In the genomic region with DNA sequence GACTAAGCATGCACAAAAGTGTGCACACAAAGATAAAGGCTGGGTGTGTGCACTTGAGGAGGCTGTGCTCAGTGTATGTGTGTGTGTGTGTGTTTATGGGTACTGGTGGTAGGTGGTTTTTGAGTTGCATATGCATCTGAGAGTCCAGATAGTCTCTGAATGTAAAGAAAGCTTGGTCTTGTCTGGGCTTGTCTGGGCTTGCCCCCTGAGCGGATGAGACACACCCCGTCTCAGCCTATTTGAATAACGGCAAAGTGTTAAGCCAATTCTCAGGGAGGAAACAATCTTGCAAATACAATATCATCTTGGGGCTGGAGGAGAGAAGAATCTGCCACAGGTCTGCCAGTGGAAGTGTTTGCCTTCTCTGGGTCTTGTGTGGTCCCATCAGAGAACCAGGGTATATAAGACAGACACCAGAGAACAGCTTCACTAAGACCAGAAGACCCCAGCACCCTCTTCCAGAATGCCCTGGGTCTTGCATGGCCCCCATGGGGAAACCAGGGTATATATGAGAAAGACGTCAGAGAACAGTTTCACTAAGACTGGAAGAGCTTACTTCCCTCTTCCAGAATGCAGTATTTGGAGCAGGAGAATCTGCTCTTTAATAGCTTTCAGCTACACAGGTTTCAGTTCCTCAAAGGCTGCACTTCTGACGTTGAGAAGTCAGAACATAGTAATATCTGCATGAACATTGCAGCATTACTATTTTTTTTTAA, we compare ENCODE assay signal across 8 cellular contexts. TPM values are rescaled to one million over a fixed set of nuclear protein-coding genes. Genes with fewer than 3 reads are reported as not detected.
A peak's percentile ranks its signal among the peaks of the same experiment; 100 is the strongest.
DNase-seq lines count a peak whose midpoint lies in the region; ATAC-seq and TF ChIP-seq lines count a peak whose summit lies in the region.

No MANE protein-coding gene starts in this region.

- peaks cover 2% of the 10 kb centered on the region for H3K4me1 Mint-ChIP-seq in activated naive CD8-positive, alpha-beta T cell treated with anti-CD3 and anti-CD28 coated beads, Interleukin-2, amount 10 ng/mL, durations not matched to agents 7 days and 5 days
- H3K4me1 Mint-ChIP-seq in activated naive CD8-positive, alpha-beta T cell treated with anti-CD3 and anti-CD28 coated beads, Interleukin-2, amount 50 U/mL, for 24 hours, result peaks cover 10% of the 10 kb centered on the region

- intact Hi-C loops in ovary (cut with DNase I), result no loop called here

- H3K4me3 ChIP-seq in NB4 (ENCODE audit: low read depth, low read length), result peak overlapping the region; percentile 32
- no peak overlapping the region for H3K4me3 ChIP-seq in gastroesophageal sphincter
- no peak overlapping the region for H3K4me3 ChIP-seq in ovary

- H3K9me3 Mint-ChIP-seq in activated naive CD8-positive, alpha-beta T cell treated with anti-CD3 and anti-CD28 coated beads, Interleukin-2, amount 10 ng/mL, durations not matched to agents 7 days and 5 days, result no peaks in the 10 kb centered on the region
- no peaks in the 10 kb centered on the region for H3K9me3 Mint-ChIP-seq in activated naive CD8-positive, alpha-beta T cell treated with anti-CD3 and anti-CD28 coated beads, Interleukin-2, amount 50 U/mL, for 24 hours

- peaks cover 4% of the 10 kb centered on the region for H3K27me3 Mint-ChIP-seq in activated naive CD8-positive, alpha-beta T cell treated with anti-CD3 and anti-CD28 coated beads, Interleukin-2, amount 10 ng/mL, durations not matched to agents 7 days and 5 days
- H3K27me3 Mint-ChIP-seq in activated naive CD8-positive, alpha-beta T cell treated with anti-CD3 and anti-CD28 coated beads, Interleukin-2, amount 50 U/mL, for 24 hours, result peaks cover 13% of the 10 kb centered on the region

- POLR2A ChIA-PET in activated naive CD8-positive, alpha-beta T cell treated with anti-CD3 and anti-CD28 coated beads, Interleukin-2, amount 10 ng/mL, durations not matched to agents 7 days and 5 days (lab: Charles Lee), result interaction anchor here (2.1 kb wide), 1 partner anchor 10 kb away, joined by 6 read pairs; no protein-coding TSS in a partner anchor

- TF ChIP-seq CTCF in NB4 (IDR thresholded peaks at IDR 0.05; ENCODE audit: low read depth, low read length) (no peak), gastroesophageal sphincter (IDR thresholded peaks at IDR 0.05) (no peak), omental fat pad (IDR thresholded peaks at IDR 0.05) (no peak), ovary (IDR thresholded peaks at IDR 0.05) (no peak)

- ATAC-seq in activated naive CD8-positive, alpha-beta T cell treated with anti-CD3 and anti-CD28 coated beads, Interleukin-2, amount 10 ng/mL, durations not matched to agents 7 days and 5 days (ENCODE audit: low read depth), result peak; percentile 89
- ATAC-seq in activated naive CD8-positive, alpha-beta T cell treated with anti-CD3 and anti-CD28 coated beads, Interleukin-2, amount 50 U/mL, for 24 hours, result no peak
- ATAC-seq in HG02763 (IDR thresholded peaks at IDR 0.05; ENCODE audit: unreplicated experiment) (peak; percentile 80), gastroesophageal sphincter (peak; percentile 50), omental fat pad (ENCODE audit: low FRiP score) (no peak)

- no peaks in the 10 kb centered on the region for H3K36me3 Mint-ChIP-seq in activated naive CD8-positive, alpha-beta T cell treated with anti-CD3 and anti-CD28 coated beads, Interleukin-2, amount 10 ng/mL, durations not matched to agents 7 days and 5 days
- H3K36me3 Mint-ChIP-seq in activated naive CD8-positive, alpha-beta T cell treated with anti-CD3 and anti-CD28 coated beads, Interleukin-2, amount 50 U/mL, for 24 hours (ENCODE audit: low read depth), result no peaks in the 10 kb centered on the region

- no peak overlapping the region for H3K27ac ChIP-seq in gastroesophageal sphincter
- H3K27ac ChIP-seq in ovary, result no peak overlapping the region

- no peaks in the 10 kb centered on the region for H3K9me3 ChIP-seq in gastroesophageal sphincter
- peaks cover 0 to 3% of the 10 kb centered on the region in 2 donors for H3K9me3 ChIP-seq in ovary

- H3K27me3 ChIP-seq in gastroesophageal sphincter, result peaks cover 12% of the 10 kb centered on the region
- no peaks in the 10 kb centered on the region for H3K27me3 ChIP-seq in ovary

- H3K27ac Mint-ChIP-seq in activated naive CD8-positive, alpha-beta T cell treated with anti-CD3 and anti-CD28 coated beads, Interleukin-2, amount 10 ng/mL, durations not matched to agents 7 days and 5 days, result no peak overlapping the region
- no peak overlapping the region for H3K27ac Mint-ChIP-seq in activated naive CD8-positive, alpha-beta T cell treated with anti-CD3 and anti-CD28 coated beads, Interleukin-2, amount 50 U/mL, for 24 hours

- 67 to 84% methylated on average over 4 to 5 of the region's 5 CpGs for whole genome bisulfite sequencing in gastroesophageal sphincter (ENCODE audit: low coverage in 1 of 2), 2 donors
- 80 to 86% (median 82%) methylated on average over 5 of the region's 5 CpGs for WGBS in ovary, 3 donors

- TF ChIP-seq EP300 in gastroesophageal sphincter (IDR thresholded peaks at IDR 0.05) (no peak), ovary (IDR thresholded peaks at IDR 0.05) (no peak)

- H3K4me3 Mint-ChIP-seq in activated naive CD8-positive, alpha-beta T cell treated with anti-CD3 and anti-CD28 coated beads, Interleukin-2, amount 10 ng/mL, durations not matched to agents 7 days and 5 days, result no peak overlapping the region
- no peak overlapping the region for H3K4me3 Mint-ChIP-seq in activated naive CD8-positive, alpha-beta T cell treated with anti-CD3 and anti-CD28 coated beads, Interleukin-2, amount 50 U/mL, for 24 hours

- no peak for DNase-seq in activated naive CD8-positive, alpha-beta T cell treated with anti-CD3 and anti-CD28 coated beads, Interleukin-2, amount 10 ng/mL, durations not matched to agents 7 days and 5 days
- no peak for DNase-seq in activated naive CD8-positive, alpha-beta T cell treated with anti-CD3 and anti-CD28 coated beads, Interleukin-2, amount 50 U/mL, for 24 hours
- peak; percentile 86 for DNase-seq in NB4 (ENCODE audit: low read depth)
- DNase-seq in omental fat pad (ENCODE audit: low spot score), result no peak
- no peak for DNase-seq in middle frontal gyrus (ENCODE audit: extremely low spot score, low spot score)
- DNase-seq in ovary, result no peak

- H3K4me1 ChIP-seq in gastroesophageal sphincter (no peaks in the 10 kb centered on the region), ovary (ENCODE audit: insufficient read depth) (no peaks in the 10 kb centered on the region)

- no peaks in the 10 kb centered on the region for H3K36me3 ChIP-seq in gastroesophageal sphincter
- no peaks in the 10 kb centered on the region for H3K36me3 ChIP-seq in ovary

- TF ChIP-seq POLR2A in NB4 (IDR thresholded peaks at IDR 0.05; ENCODE audit: extremely low read depth, insufficient read length) (no peak), gastroesophageal sphincter (IDR thresholded peaks at IDR 0.05) (no peak), ovary (IDR thresholded peaks at IDR 0.05) (no peak)

RNA-seq across cellular contexts. Expression of a gene that starts 13.4 kb away (rescaled TPM):
- total RNA-seq in activated naive CD8-positive, alpha-beta T cell treated with anti-CD3 and anti-CD28 coated beads, Interleukin-2, amount 10 ng/mL, durations not matched to agents 7 days and 5 days, result 1 to 10 TPM; 6.9 to 7.7 TPM
- 1 to 10 TPM in 1 of 4 donors, not detected in 3; 2.2 TPM for total RNA-seq in gastroesophageal sphincter
- not detected for total RNA-seq in omental fat pad
- total RNA-seq in ovary, result under 1 TPM in 1 of 7 donors, not detected in 6; 0.31 TPM
- not detected for polyA plus RNA-seq in ovary

RNA-seq across cellular contexts. Expression of a gene that starts 46.7 kb away (rescaled TPM):
- 1 to 10 TPM; 2.6 to 3.7 TPM for total RNA-seq in activated naive CD8-positive, alpha-beta T cell treated with anti-CD3 and anti-CD28 coated beads, Interleukin-2, amount 10 ng/mL, durations not matched to agents 7 days and 5 days
- total RNA-seq in gastroesophageal sphincter, result under 1 TPM in 2 of 4 donors, not detected in 2; 0.17 to 0.27 TPM
- 1 to 10 TPM in 3 of 4 donors, under 1 TPM in 1; 0.94 to 4.2 (median 1.4) TPM for total RNA-seq in omental fat pad
- total RNA-seq in ovary, result 1 to 10 TPM in 1 of 7 donors, under 1 TPM in 5, not detected in 1; 0.12 to 1.1 (median 0.44) TPM
- polyA plus RNA-seq in ovary, result under 1 TPM; 0.10 to 0.17 TPM

Comparison
In these comparisons a context has a peak if more than half of its experiments do, and no peak if none do; other contexts are left out.
1. ATAC-seq: peak in activated naive CD8-positive, alpha-beta T cell treated with anti-CD3 and anti-CD28 coated beads, Interleukin-2, amount 10 ng/mL, durations not matched to agents 7 days and 5 days (single experiment), HG02763 (single experiment) and gastroesophageal sphincter (single experiment); none in activated naive CD8-positive, alpha-beta T cell treated with anti-CD3 and anti-CD28 coated beads, Interleukin-2, amount 50 U/mL, for 24 hours (single experiment) and omental fat pad (single experiment).